In genomic region chr1:89633103-89633744, GRCh38 we compare ENCODE assay signal across 1 cellular context.
TF ChIP-seq lines count a peak whose summit lies in the region.

TSS of gene LRRC8C (plus strand) at chr1:89633120. CDS start at chr1:89686474, 53,354 bp downstream.

TF ChIP-seq in H1, 55 proteins besides CTCF, POLR2A, EP300 and RAD21 (continued from another document):
- TF ChIP-seq KDM4A (IDR thresholded peaks at IDR 0.05; ENCODE audit: low read depth, low read length, severe bottlenecking) (peak; percentile 92), SUZ12 (IDR thresholded peaks at IDR 0.05; ENCODE audit: low read length) (no peak; the same call in 1 of the 2 replicates), RNF2 (IDR thresholded peaks at IDR 0.05; ENCODE audit: borderline replicate concordance, low read depth, low read length, missing control alignments, poor library complexity, severe bottlenecking) (peak; percentile 21), SP2 (IDR thresholded peaks at IDR 0.05; ENCODE audit: low read length) (no peak), CREB1 (IDR thresholded peaks at IDR 0.05) (peak; percentile 4; the same call in 1 of the 2 replicates), HDAC2 (IDR thresholded peaks at IDR 0.05; ENCODE audit: borderline replicate concordance in 1 of 2, low read depth in 2 of 2, low read length in 2 of 2) (no peak), FOSL1 (IDR thresholded peaks at IDR 0.05; ENCODE audit: insufficient read depth, low read depth, low read length) (no peak), RBBP5 (IDR thresholded peaks at IDR 0.05; ENCODE audit: borderline replicate concordance, low read depth, low read length) (peak; percentile 94), EGR1 (IDR thresholded peaks at IDR 0.05; ENCODE audit: borderline replicate concordance, low read depth, low read length) (no peak), KDM5A (IDR thresholded peaks at IDR 0.05; ENCODE audit: low read length) (no peak), ASH2L (IDR thresholded peaks at IDR 0.05; ENCODE audit: low read length) (peak; percentile 93)
